Comparison of ENCODE assay signal across 18 cellular contexts in genomic region chr5:82320971-82321370, GRCh38. TPM values are rescaled to one million over a fixed set of nuclear protein-coding genes. Genes with fewer than 3 reads are reported as not detected.
DNase-seq lines count a peak whose midpoint lies in the region; ATAC-seq and TF ChIP-seq lines count a peak whose summit lies in the region.
"Had no signal": no experiment of that assay in that cellular context is flagged by ENCODE, and none has a peak within 500 bp of the region (broad histone marks: within the 10 kb centered on the region; RNA-seq: fewer than 3 reads in every experiment).

No MANE protein-coding gene starts in this region.

- no peak overlapping the region for H3K14ac ChIP-seq in trophoblast cell (ENCODE audit: low read length)
- no peak overlapping the region for H3K14ac ChIP-seq in mesenchymal stem cell (ENCODE audit: low read length in 2 of 2)

- H2BK12ac ChIP-seq in trophoblast cell (ENCODE audit: low read length) (no peak overlapping the region), mesenchymal stem cell (ENCODE audit: low read length in 2 of 2) (no peak overlapping the region)

- POLR2A ChIA-PET in SK-N-SH (lab: Yijun Ruan, JAX), result no interaction called here

- H3K4ac ChIP-seq in trophoblast cell (ENCODE audit: low read depth, low read length) (no peak overlapping the region), mesenchymal stem cell (ENCODE audit: low read depth in 1 of 2, low read length in 2 of 2) (no peak overlapping the region)

- H3K4me1 Mint-ChIP-seq in stimulated activated effector memory CD8-positive, alpha-beta T cell treated with anti-CD3 and anti-CD28 coated beads, Interleukin-12 subunit alpha, Interleukin-12 subunit beta, amount 100 ng/mL, for 72 hours, result no peaks in the 10 kb centered on the region

- no peak for DNase-seq in SK-N-SH
- peak; percentile 44 for DNase-seq in dedifferentiated amniotic fluid mesenchymal stem cell (ENCODE audit: extremely low spot score)
- DNase-seq in trophoblast cell, result peak; percentile 49 to 68
- DNase-seq in erythroblast (lab: John Stamatoyannopoulos, UW), result no peak
- DNase-seq in mesenchymal stem cell, result no peak
- DNase-seq in stimulated activated effector memory CD8-positive, alpha-beta T cell treated with anti-CD3 and anti-CD28 coated beads, Interleukin-12 subunit alpha, Interleukin-12 subunit beta, amount 100 ng/mL, for 72 hours (ENCODE audit: low spot score in 2 of 2), result no peak
- DNase-seq: AML-193; CD4-positive, alpha-beta T cell; DMS79 treated with DMSO at 0.1 percent for 48 hours; GOT3; H7; IMR-90 had no signal

- H4K91ac ChIP-seq in trophoblast cell (ENCODE audit: low read depth, low read length) (no peak overlapping the region), mesenchymal stem cell (ENCODE audit: low read length) (no peak overlapping the region)

- H3K23ac ChIP-seq in trophoblast cell (ENCODE audit: low read length) (no peak overlapping the region), mesenchymal stem cell (ENCODE audit: low read length in 2 of 2) (no peak overlapping the region)

- H3K4me3 Mint-ChIP-seq in stimulated activated effector memory CD8-positive, alpha-beta T cell treated with anti-CD3 and anti-CD28 coated beads, Interleukin-12 subunit alpha, Interleukin-12 subunit beta, amount 100 ng/mL, for 72 hours, result no peak overlapping the region
- H3K4me3 Mint-ChIP-seq: CD4-positive, alpha-beta T cell had no signal

- no peak for TF ChIP-seq CTCF in SK-N-SH (IDR thresholded peaks at IDR 0.05)

- H3K79me2 ChIP-seq in SK-N-SH (ENCODE audit: insufficient read depth), result no peaks in the 10 kb centered on the region
- no peaks in the 10 kb centered on the region for H3K79me2 ChIP-seq in trophoblast cell (ENCODE audit: control insufficient read depth, insufficient read depth, low read length, poor library complexity)

- H3K4me2 ChIP-seq in SK-N-SH (no peak overlapping the region), trophoblast cell (ENCODE audit: low read length) (no peak overlapping the region), mesenchymal stem cell (ENCODE audit: low read length, poor library complexity, severe bottlenecking) (no peak overlapping the region)
- H3K4me2 ChIP-seq: A549 had no signal

- H4K20me1 ChIP-seq in SK-N-SH (ENCODE audit: insufficient read depth), result no peaks in the 10 kb centered on the region

- H3K18ac ChIP-seq in trophoblast cell (ENCODE audit: low read length) (no peak overlapping the region), mesenchymal stem cell (ENCODE audit: low read depth in 1 of 2, low read length in 2 of 2) (no peak overlapping the region)

- H3K9me3 Mint-ChIP-seq in stimulated activated effector memory CD8-positive, alpha-beta T cell treated with anti-CD3 and anti-CD28 coated beads, Interleukin-12 subunit alpha, Interleukin-12 subunit beta, amount 100 ng/mL, for 72 hours, result no peaks in the 10 kb centered on the region
- H3K9me3 Mint-ChIP-seq: CD4-positive, alpha-beta T cell had no signal

- H3K9me3 ChIP-seq in SK-N-SH (no peaks in the 10 kb centered on the region), trophoblast cell (ENCODE audit: insufficient read depth, low read depth, low read length) (peaks cover 4% of the 10 kb centered on the region), mesenchymal stem cell (ENCODE audit: control insufficient read depth, low read length) (no peaks in the 10 kb centered on the region)
- H3K9me3 ChIP-seq: A549 had no signal

- H3K4me1 ChIP-seq in SK-N-SH (ENCODE audit: control insufficient read depth in 1 of 2, insufficient read depth in 2 of 2, low read depth in 1 of 2, low read length in 1 of 2) (no peaks in the 10 kb centered on the region; a peak in 1 of 4 replicates), trophoblast cell (ENCODE audit: control insufficient read depth in 1 of 2, insufficient read depth in 2 of 2, low read length in 2 of 2) (peaks cover 2 to 3% of the 10 kb centered on the region in 2 experiments), mesenchymal stem cell (ENCODE audit: control insufficient read depth, insufficient read depth, low read depth, low read length) (no peaks in the 10 kb centered on the region)
- H3K4me1 ChIP-seq: A549 had no signal

- H3K79me1 ChIP-seq in trophoblast cell (ENCODE audit: low read length), result no peaks in the 10 kb centered on the region
- no peaks in the 10 kb centered on the region for H3K79me1 ChIP-seq in mesenchymal stem cell (replicated peaks; ENCODE audit: low read length, poor library complexity, severe bottlenecking)

- H2BK5ac ChIP-seq in trophoblast cell (ENCODE audit: low read depth, low read length, poor library complexity) (no peak overlapping the region), mesenchymal stem cell (ENCODE audit: low read depth, low read length, poor library complexity, severe bottlenecking) (no peak overlapping the region)

- ATAC-seq in SK-N-SH treated with all-trans-retinoic acid at 6 μM for 48 hours, result peak; percentile 49; the same call in 2 of the 3 replicates
- ATAC-seq in stimulated activated effector memory CD8-positive, alpha-beta T cell treated with anti-CD3 and anti-CD28 coated beads, Interleukin-12 subunit alpha, Interleukin-12 subunit beta, amount 100 ng/mL, for 72 hours, result no peak
- ATAC-seq: A549, HCT116, K562 had no signal

- no peak for TF ChIP-seq POLR2A in erythroblast (IDR thresholded peaks at IDR 0.05; ENCODE audit: low read length)

- no peak overlapping the region for H2BK15ac ChIP-seq in mesenchymal stem cell (ENCODE audit: low read depth, poor library complexity, severe bottlenecking)

- H2BK120ac ChIP-seq in trophoblast cell (ENCODE audit: insufficient read depth, low read length, poor library complexity) (no peak overlapping the region), mesenchymal stem cell (ENCODE audit: low read depth, low read length) (no peak overlapping the region)

- H3K9me2 ChIP-seq in SK-N-SH, result no peaks in the 10 kb centered on the region

- H3K36me3 Mint-ChIP-seq in stimulated activated effector memory CD8-positive, alpha-beta T cell treated with anti-CD3 and anti-CD28 coated beads, Interleukin-12 subunit alpha, Interleukin-12 subunit beta, amount 100 ng/mL, for 72 hours, result no peaks in the 10 kb centered on the region

- no peak overlapping the region for H4K12ac ChIP-seq in trophoblast cell (ENCODE audit: low read depth, low read length)

- H3K36me3 ChIP-seq in SK-N-SH (replicated peaks in 1 of 2; ENCODE audit: control insufficient read depth in 1 of 2, insufficient read depth in 2 of 2, low read length in 1 of 2) (no peaks in the 10 kb centered on the region), trophoblast cell (ENCODE audit: control insufficient read depth in 1 of 2, insufficient read depth in 2 of 2, low read length in 2 of 2) (no peaks in the 10 kb centered on the region), mesenchymal stem cell (ENCODE audit: control insufficient read depth in 1 of 2, insufficient read depth in 2 of 2, low read depth in 1 of 2, low read length in 2 of 2) (no peaks in the 10 kb centered on the region)

- H3K9ac ChIP-seq in SK-N-SH (no peak overlapping the region), trophoblast cell (ENCODE audit: low read length) (no peak overlapping the region), mesenchymal stem cell (ENCODE audit: low read length) (no peak overlapping the region)

- H3K4me3 ChIP-seq in SK-N-SH (ENCODE audit: low read depth in 2 of 2, low read length in 1 of 2) (no peak overlapping the region), trophoblast cell (ENCODE audit: low read depth, low read length) (no peak overlapping the region), mesenchymal stem cell (ENCODE audit: insufficient read depth in 1 of 2, low read depth in 1 of 2, low read length in 2 of 2) (no peak overlapping the region)
- H3K4me3 ChIP-seq: A549, K562 had no signal

- no peaks in the 10 kb centered on the region for H3F3A ChIP-seq in SK-N-SH (replicated peaks; ENCODE audit: insufficient read depth)

- H3K27ac ChIP-seq in SK-N-SH (ENCODE audit: low read depth in 2 of 2, low read length in 1 of 2) (peak overlapping the region in 1 of 2 experiments; percentile 19; a peak in 1 of 4 replicates), trophoblast cell (ENCODE audit: low read depth, low read length) (no peak overlapping the region), mesenchymal stem cell (ENCODE audit: low read length, poor library complexity, severe bottlenecking) (no peak overlapping the region)
- H3K27ac ChIP-seq: 22Rv1, A549, C4-2B had no signal

- TF ChIP-seq RAD21 in SK-N-SH (IDR thresholded peaks at IDR 0.05; ENCODE audit: low read length), result no peak

- CTCF ChIA-PET in SK-N-SH (lab: Yijun Ruan, JAX), result interaction anchor here (3.8 kb wide), 1 partner anchor 9 kb away, joined by 21 read pairs; no protein-coding TSS in a partner anchor

- H4K8ac ChIP-seq in trophoblast cell (ENCODE audit: low read depth, low read length) (no peak overlapping the region), mesenchymal stem cell (ENCODE audit: low read length) (no peak overlapping the region)

- H2AK5ac ChIP-seq in trophoblast cell (ENCODE audit: low read length) (no peak overlapping the region), mesenchymal stem cell (ENCODE audit: low read length, severe bottlenecking) (no peak overlapping the region)

- 68% methylated on average over 2 of the region's 2 CpGs for WGBS in SK-N-SH (ENCODE audit: low lambda C conversion rate)
- WGBS in trophoblast cell (ENCODE audit: extremely low coverage, insufficient coverage, insufficient read length), result no CpG with 5 or more reads among the region's 2 CpGs
- 97% methylated on average over 1 of the region's 2 CpGs for WGBS in mesenchymal stem cell

- no peak for TF ChIP-seq EP300 in SK-N-SH (IDR thresholded peaks at IDR 0.05; ENCODE audit: borderline replicate concordance in 1 of 2, low read depth in 1 of 2, low read length in 1 of 2)

- no peak overlapping the region for H3K27ac Mint-ChIP-seq in stimulated activated effector memory CD8-positive, alpha-beta T cell treated with anti-CD3 and anti-CD28 coated beads, Interleukin-12 subunit alpha, Interleukin-12 subunit beta, amount 100 ng/mL, for 72 hours
- H3K27ac Mint-ChIP-seq: CD4-positive, alpha-beta T cell had no signal

- H2AFZ ChIP-seq in SK-N-SH (ENCODE audit: low read depth), result no peak overlapping the region
- no peak overlapping the region for H2AFZ ChIP-seq in trophoblast cell (ENCODE audit: insufficient read depth, low read length, poor library complexity)
- no peak overlapping the region for H2AFZ ChIP-seq in mesenchymal stem cell (ENCODE audit: low read depth, low read length)

- H3K27me3 ChIP-seq in SK-N-SH (ENCODE audit: insufficient read depth) (no peaks in the 10 kb centered on the region), trophoblast cell (ENCODE audit: insufficient read depth, low read length) (peaks cover 2% of the 10 kb centered on the region), mesenchymal stem cell (ENCODE audit: control insufficient read depth in 1 of 2, insufficient read depth in 1 of 2, low read length in 2 of 2) (peaks cover 0 to 13% of the 10 kb centered on the region in 2 experiments)

TF ChIP-seq in SK-N-SH treated with all-trans-retinoic acid at 6 μM for 48 hours, 23 proteins besides CTCF, POLR2A, EP300 and RAD21 (continues in another document):
- no peak for TF ChIP-seq ARNTL (CRISPR knock-in tag; IDR thresholded peaks at IDR 0.05; ENCODE audit: borderline replicate concordance, low read depth)

RNA-seq across cellular contexts. Expression of gene RPS23, which starts 42.8 kb away (rescaled TPM):
- polyA plus RNA-seq in SK-N-SH (2012; rRNA removed), result 5,671 and 6,732 TPM in 2 replicates
- 8,905 and 12,338 TPM in 2 replicates for polyA plus RNA-seq in SK-N-SH (2012; cell fraction: cytosol; rRNA removed)
- 1,097 and 1,261 TPM in 2 replicates for polyA plus RNA-seq in SK-N-SH (2012; cell fraction: nucleus; rRNA removed)
- 2,650 and 2,725 TPM in 2 replicates for polyA plus RNA-seq in trophoblast cell (2013)
- polyA plus RNA-seq in mesenchymal stem cell (2013, experiment 1 of 2), result 2,982 TPM
- 3,039 TPM for polyA plus RNA-seq in mesenchymal stem cell (2013, experiment 2 of 2)

Comparison
In these comparisons a context has a peak if more than half of its experiments do, and no peak if none do; other contexts are left out.
1. DNase-seq: peak in dedifferentiated amniotic fluid mesenchymal stem cell (single experiment) and trophoblast cell (2 of 2); none in SK-N-SH (single experiment), erythroblast (0 of 2), mesenchymal stem cell (single experiment) and stimulated activated effector memory CD8-positive, alpha-beta T cell treated with anti-CD3 and anti-CD28 coated beads, Interleukin-12 subunit alpha, Interleukin-12 subunit beta, amount 100 ng/mL, for 72 hours (0 of 2).